26 cellular contexts compared by ENCODE assay signal in genomic region chr2:225022188-225022587, GRCh38. TPM values are rescaled to one million over a fixed set of nuclear protein-coding genes. Genes with fewer than 3 reads are reported as not detected.
DNase-seq lines count a peak whose midpoint lies in the region; ATAC-seq and TF ChIP-seq lines count a peak whose summit lies in the region.
"Had no signal": no experiment of that assay in that cellular context is flagged by ENCODE, and none has a peak within 500 bp of the region (broad histone marks: within the 10 kb centered on the region; RNA-seq: fewer than 3 reads in every experiment).

No MANE protein-coding gene starts in this region.

- H3K4me3 Mint-ChIP-seq in CD4-positive, alpha-beta T cell, result peak overlapping the region; percentile 0
- H3K4me3 Mint-ChIP-seq in T-cell, result peak overlapping the region in 1 of 3 donors; percentile 14
- peak overlapping the region in 6 of 10 donors; percentile 1 to 49 (median 10) for H3K4me3 Mint-ChIP-seq in naive thymus-derived CD4-positive, alpha-beta T cell
- H3K4me3 Mint-ChIP-seq: activated T-cell treated with anti-CD3 and anti-CD28 coated beads, Interleukin-2, amount 50 U/mL, for 4 hours; memory B cell; naive B cell; stimulated activated effector memory CD8-positive, alpha-beta T cell treated with anti-CD3 and anti-CD28 coated beads, Interleukin-12 subunit alpha, Interleukin-12 subunit beta, amount 100 ng/mL, for 72 hours had no signal

- H3K27ac ChIP-seq in CD4-positive, alpha-beta T cell (ENCODE audit: low read depth, low read length), result no peak overlapping the region
- peak overlapping the region; percentile 19 for H3K27ac ChIP-seq in naive thymus-derived CD4-positive, alpha-beta T cell (ENCODE audit: low read depth, low read length)
- H3K27ac ChIP-seq in upper lobe of right lung, result no peak overlapping the region
- H3K27ac ChIP-seq: gastroesophageal sphincter, parathyroid adenoma, SJSA1, thoracic aorta, WERI-Rb-1 had no signal

- ATAC-seq in CD4-positive, alpha-beta T cell (ENCODE audit: poor library complexity), result no peak
- no peak for ATAC-seq in T-cell (replicated peaks in 1 of 4)
- ATAC-seq in naive thymus-derived CD4-positive, alpha-beta T cell, result no peak
- no peak for ATAC-seq in upper lobe of right lung
- ATAC-seq: activated T-cell treated with anti-CD3 and anti-CD28 coated beads, Interleukin-2, amount 50 U/mL, for 4 hours; esophagus mucosa; gastroesophageal sphincter; stimulated activated effector memory CD8-positive, alpha-beta T cell treated with anti-CD3 and anti-CD28 coated beads, Interleukin-12 subunit alpha, Interleukin-12 subunit beta, amount 100 ng/mL, for 72 hours had no signal

- H3K4me1 ChIP-seq in naive thymus-derived CD4-positive, alpha-beta T cell (ENCODE audit: control insufficient read depth in 2 of 2, insufficient read depth in 2 of 2, low read length in 2 of 2), result peaks cover 29 to 47% of the 10 kb centered on the region in 2 donors
- H3K4me1 ChIP-seq in upper lobe of right lung, result no peaks in the 10 kb centered on the region
- H3K4me1 ChIP-seq: gastroesophageal sphincter, parathyroid adenoma, SJSA1 had no signal

- POLR2A ChIA-PET in CD4-positive, alpha-beta T cell (lab: Charles Lee), result interaction anchor here (0.8 kb wide), 1 partner anchor 117 kb away, joined by 4 read pairs; no protein-coding TSS in a partner anchor
- POLR2A ChIA-PET in T-cell (lab: Charles Lee), result interaction anchor here in 1 of 2 donors (0.6 kb wide), 1 partner anchor 20 kb away, joined by 10 read pairs; the partner anchor contains the start of gene DOCK10
- POLR2A ChIA-PET in naive thymus-derived CD4-positive, alpha-beta T cell (lab: Charles Lee), result interaction anchor here (0.8 to 1.9 kb wide), 4 partner anchors 16 to 1505 kb away, joined by 3 to 8 read pairs (median 4); no protein-coding TSS in a partner anchor

- no peak for DNase-seq in CD4-positive, alpha-beta T cell
- DNase-seq in Daoy (ENCODE audit: low read depth) (peak; percentile 15), T-cell (no peak), upper lobe of right lung (no peak), MG63 (no peak), posterior vena cava (ENCODE audit: low spot score) (no peak)
- DNase-seq in naive thymus-derived CD4-positive, alpha-beta T cell, result no peak
- DNase-seq: activated naive CD4-positive, alpha-beta T cell treated with anti-CD3 and anti-CD28 coated beads, Interleukin-2, amount 50 U/mL, for 16 hours; activated T-cell treated with anti-CD3 and anti-CD28 coated beads, Interleukin-2, amount 50 U/mL, for 4 hours; effector memory CD4-positive, alpha-beta T cell; EL; HCEC 1CT; naive B cell; NCI-H1105; NCI-H2081 treated with DMSO at 0.1 percent for 48 hours; NCI-H524; OCI-M1; WERI-Rb-1 had no signal

- H3K4me3 ChIP-seq in naive thymus-derived CD4-positive, alpha-beta T cell (ENCODE audit: low read length), result no peak overlapping the region
- H3K4me3 ChIP-seq in upper lobe of right lung, result no peak overlapping the region
- no peak overlapping the region for H3K4me3 ChIP-seq in MG63
- H3K4me3 ChIP-seq: gastroesophageal sphincter, SJSA1, thoracic aorta had no signal

- H3K36me3 Mint-ChIP-seq in CD4-positive, alpha-beta T cell (ENCODE audit: low read depth), result peaks cover 40% of the 10 kb centered on the region
- peaks cover 25% of the 10 kb centered on the region for H3K36me3 Mint-ChIP-seq in T-cell
- H3K36me3 Mint-ChIP-seq in naive thymus-derived CD4-positive, alpha-beta T cell, result peaks cover 4 to 26% (median 17%) of the 10 kb centered on the region in 5 donors
- H3K36me3 Mint-ChIP-seq: naive B cell had no signal

- H3K27me3 ChIP-seq in CD4-positive, alpha-beta T cell (ENCODE audit: control insufficient read depth, insufficient read depth, low read length), result no peaks in the 10 kb centered on the region
- no peaks in the 10 kb centered on the region for H3K27me3 ChIP-seq in naive thymus-derived CD4-positive, alpha-beta T cell (ENCODE audit: control insufficient read depth in 2 of 2, insufficient read depth in 2 of 2, low read length in 2 of 2)
- no peaks in the 10 kb centered on the region for H3K27me3 ChIP-seq in upper lobe of right lung
- H3K27me3 ChIP-seq in MG63, result no peaks in the 10 kb centered on the region
- H3K27me3 ChIP-seq: gastroesophageal sphincter, SJSA1 had no signal

- H3K27ac Mint-ChIP-seq in CD4-positive, alpha-beta T cell, result peak overlapping the region; percentile 54
- H3K27ac Mint-ChIP-seq in T-cell, result peak overlapping the region; percentile 17 to 74
- peak overlapping the region in 7 of 9 donors; percentile 12 to 72 (median 40) for H3K27ac Mint-ChIP-seq in naive thymus-derived CD4-positive, alpha-beta T cell
- H3K27ac Mint-ChIP-seq: memory B cell; stimulated activated effector memory CD8-positive, alpha-beta T cell treated with anti-CD3 and anti-CD28 coated beads, Interleukin-12 subunit alpha, Interleukin-12 subunit beta, amount 100 ng/mL, for 72 hours had no signal

- CTCF ChIA-PET in CD4-positive, alpha-beta T cell (lab: Charles Lee), result no interaction called here
- CTCF ChIA-PET in T-cell (lab: Charles Lee), result interaction anchor here (0.6 to 1.8 kb wide), 2 partner anchors 11 to 243 kb away, joined by 3 to 5 read pairs; no protein-coding TSS in a partner anchor
- CTCF ChIA-PET in naive thymus-derived CD4-positive, alpha-beta T cell (lab: Charles Lee), result interaction anchor here (0.7 kb wide), 1 partner anchor 19 kb away, joined by 3 read pairs; no protein-coding TSS in a partner anchor

- H3K9me3 Mint-ChIP-seq in CD4-positive, alpha-beta T cell, result no peaks in the 10 kb centered on the region
- no peaks in the 10 kb centered on the region for H3K9me3 Mint-ChIP-seq in T-cell
- H3K9me3 Mint-ChIP-seq in naive thymus-derived CD4-positive, alpha-beta T cell, result no peaks in the 10 kb centered on the region
- H3K9me3 Mint-ChIP-seq: activated T-cell treated with anti-CD3 and anti-CD28 coated beads, Interleukin-2, amount 50 U/mL, for 4 hours; memory B cell; naive B cell; stimulated activated effector memory CD8-positive, alpha-beta T cell treated with anti-CD3 and anti-CD28 coated beads, Interleukin-12 subunit alpha, Interleukin-12 subunit beta, amount 100 ng/mL, for 72 hours had no signal

- H3K27me3 Mint-ChIP-seq in CD4-positive, alpha-beta T cell, result no peaks in the 10 kb centered on the region
- no peaks in the 10 kb centered on the region for H3K27me3 Mint-ChIP-seq in T-cell
- H3K27me3 Mint-ChIP-seq in naive thymus-derived CD4-positive, alpha-beta T cell, result no peaks in the 10 kb centered on the region
- H3K27me3 Mint-ChIP-seq: memory B cell, naive B cell had no signal

- no peaks in the 10 kb centered on the region for H3K36me3 ChIP-seq in naive thymus-derived CD4-positive, alpha-beta T cell (ENCODE audit: control insufficient read depth in 2 of 3, insufficient read depth in 3 of 3, low read length in 3 of 3)
- H3K36me3 ChIP-seq in upper lobe of right lung (no peaks in the 10 kb centered on the region), MG63 (0 out of 2 replicates have a peak, but pooled peaks cover 2% of the 10 kb centered on the region)
- H3K36me3 ChIP-seq: gastroesophageal sphincter, SJSA1, thoracic aorta, WERI-Rb-1 had no signal

- no peaks in the 10 kb centered on the region for H3K9me3 ChIP-seq in CD4-positive, alpha-beta T cell (ENCODE audit: control insufficient read depth, low read length)
- H3K9me3 ChIP-seq in naive thymus-derived CD4-positive, alpha-beta T cell (ENCODE audit: control insufficient read depth in 2 of 3, low read length in 3 of 3), result no peaks in the 10 kb centered on the region
- H3K9me3 ChIP-seq in upper lobe of right lung, result no peaks in the 10 kb centered on the region
- 0 out of 2 replicates have a peak, but pooled peaks cover 2% of the 10 kb centered on the region for H3K9me3 ChIP-seq in MG63
- H3K9me3 ChIP-seq: gastroesophageal sphincter, SJSA1, thoracic aorta had no signal

- TF ChIP-seq CTCF in CD4-positive, alpha-beta T cell (IDR thresholded peaks at IDR 0.05), result no peak
- no peak for TF ChIP-seq CTCF in upper lobe of right lung (IDR thresholded peaks at IDR 0.05)

- H3K4me1 Mint-ChIP-seq in CD4-positive, alpha-beta T cell (ENCODE audit: low read depth), result peaks cover 89% of the 10 kb centered on the region
- H3K4me1 Mint-ChIP-seq in T-cell, result peaks cover 86 to 90% (median 89%) of the 10 kb centered on the region in 3 donors
- H3K4me1 Mint-ChIP-seq in naive thymus-derived CD4-positive, alpha-beta T cell, result peaks cover 68 to 96% (median 92%) of the 10 kb centered on the region in 7 donors

- intact Hi-C loops in CD4-positive, alpha-beta T cell (cut with DNase I, micrococcal nuclease), result no loop called here
- intact Hi-C loops in naive thymus-derived CD4-positive, alpha-beta T cell (cut with micrococcal nuclease), result no loop called here
- intact Hi-C loops in upper lobe of right lung (cut with DNase I), result no loop called here
- intact Hi-C loops in posterior vena cava (cut with DNase I), result no loop called here

RNA-seq across cellular contexts. Expression of gene DOCK10, which starts 20.1 kb away (rescaled TPM):
- total RNA-seq in CD4-positive, alpha-beta T cell, result 100 to 1,000 TPM; 184 to 209 TPM
- total RNA-seq in Daoy (2014; rRNA removed; shearing (Covaris generic)), result 29.9 and 37.2 TPM in 2 replicates
- total RNA-seq in T-cell (100 to 1,000 TPM; 206 to 266 (median 235) TPM), upper lobe of right lung (35.8 TPM), posterior vena cava (10 to 100 TPM; 18.9 to 26.4 TPM)
- total RNA-seq in naive thymus-derived CD4-positive, alpha-beta T cell, result 100 to 1,000 TPM; 200 to 275 (median 231) TPM
- 10 to 100 TPM; 64.2 to 71.2 TPM for polyA plus RNA-seq in naive thymus-derived CD4-positive, alpha-beta T cell
- total RNA-seq in MG63 (2014; rRNA removed; shearing (Covaris generic); ENCODE audit: low replicate concordance), result 3.4 and 10.1 TPM in 2 replicates
- total RNA-seq: HT-29 had no signal
